Comparison of ENCODE assay signal across 13 cellular contexts in genomic region chr10:125882596-125882995, GRCh38.
"Had no signal": no experiment of that assay in that cellular context is flagged by ENCODE, and none has a peak within 500 bp of the region (broad histone marks: within the 10 kb centered on the region; RNA-seq: fewer than 3 reads in every experiment).

No MANE protein-coding gene starts in this region.

- H2AFZ ChIP-seq: hepatocyte had no signal

- H3K4me1 ChIP-seq: thyroid gland, uterus had no signal

- ATAC-seq: activated T-cell treated with anti-CD3 and anti-CD28 coated beads, Interleukin-2, amount 50 U/mL, for 4 hours had no signal

- H3K4me2 ChIP-seq: hepatocyte had no signal

- DNase-seq: activated CD4-positive, alpha-beta memory T cell treated with anti-CD3 and anti-CD28 coated beads for 36 hours; activated CD4-positive, alpha-beta T cell treated with anti-CD3 and anti-CD28 coated beads for 1 hour; activated T-cell treated with anti-CD3 and anti-CD28 coated beads, Interleukin-2, amount 50 U/mL, for 4 hours; cerebellar nuclear complex; dorsolateral prefrontal cortex; esophagus squamous epithelium; T1000; thyroid gland; uterus had no signal

- H3K27me3 Mint-ChIP-seq: activated CD4-positive, alpha-beta memory T cell treated with anti-CD3 and anti-CD28 coated beads for 36 hours had no signal

- H3K9me3 ChIP-seq: SJSA1, thyroid gland, uterus had no signal

- H3K36me3 ChIP-seq: uterus had no signal

- H3K27ac Mint-ChIP-seq: activated CD4-positive, alpha-beta memory T cell treated with anti-CD3 and anti-CD28 coated beads for 36 hours had no signal

- H3K9me3 Mint-ChIP-seq: activated CD4-positive, alpha-beta memory T cell treated with anti-CD3 and anti-CD28 coated beads for 36 hours; activated T-cell treated with anti-CD3 and anti-CD28 coated beads, Interleukin-2, amount 50 U/mL, for 4 hours had no signal

- H3K27ac ChIP-seq: dorsolateral prefrontal cortex, hepatocyte, SJSA1, thyroid gland, uterus had no signal

- H3K4me3 ChIP-seq: dorsolateral prefrontal cortex, esophagus squamous epithelium, hepatocyte, lung, SJSA1, thyroid gland, uterus had no signal

- H3K27me3 ChIP-seq: dorsolateral prefrontal cortex, esophagus squamous epithelium, hepatocyte, SJSA1, thyroid gland, uterus had no signal

- H3K4me3 Mint-ChIP-seq: activated CD4-positive, alpha-beta memory T cell treated with anti-CD3 and anti-CD28 coated beads for 36 hours; activated T-cell treated with anti-CD3 and anti-CD28 coated beads, Interleukin-2, amount 50 U/mL, for 4 hours; nephron had no signal
